Comparison of ENCODE assay signal across 21 cellular contexts in genomic region chr19:46979770-46980105, GRCh38. TPM values are rescaled to one million over a fixed set of nuclear protein-coding genes. Genes with fewer than 3 reads are reported as not detected.
DNase-seq lines count a peak whose midpoint lies in the region; ATAC-seq, FAIRE-seq and TF ChIP-seq lines count a peak whose summit lies in the region.
"Had no signal": no experiment of that assay in that cellular context is flagged by ENCODE, and none has a peak within 500 bp of the region (broad histone marks: within the 10 kb centered on the region; RNA-seq: fewer than 3 reads in every experiment).

No MANE protein-coding gene starts in this region.

- TF ChIP-seq CTCF in natural killer cell (IDR thresholded peaks at IDR 0.05): no peak
- TF ChIP-seq CTCF in endothelial cell (IDR thresholded peaks at IDR 0.05; ENCODE audit: unreplicated experiment): no peak
- TF ChIP-seq CTCF in osteocyte (IDR thresholded peaks at IDR 0.05): no peak
- TF ChIP-seq CTCF in colonic mucosa (IDR thresholded peaks at IDR 0.05): no peak

- peaks cover 47% of the 10 kb centered on the region for H3K79me2 ChIP-seq in Karpas-422 (ENCODE audit: low read length)

- H3K9me3 Mint-ChIP-seq in natural killer cell treated with Interleukin-12 subunit alpha and Interleukin-12 subunit beta and Interleukin-15 and Interleukin-18, amount 100 ng/mL, for 72 hours: no peaks in the 10 kb centered on the region
- H3K9me3 Mint-ChIP-seq in natural killer cell (no peaks in the 10 kb centered on the region), endothelial cell (ENCODE audit: unreplicated experiment) (no peaks in the 10 kb centered on the region), osteocyte (ENCODE audit: unreplicated experiment) (no peaks in the 10 kb centered on the region)
- H3K9me3 Mint-ChIP-seq: T-helper 1 cell treated with Interleukin-12 subunit alpha and Interleukin-12 subunit beta and Interleukin-4 antibody, amounts not matched to agents 30 μg/mL and 1 μg/mL, for 36 hours had no signal

- no peak overlapping the region for H3K4me3 Mint-ChIP-seq in natural killer cell treated with Interleukin-12 subunit alpha and Interleukin-12 subunit beta and Interleukin-15 and Interleukin-18, amount 100 ng/mL, for 72 hours
- no peak overlapping the region for H3K4me3 Mint-ChIP-seq in natural killer cell
- H3K4me3 Mint-ChIP-seq in endothelial cell (ENCODE audit: unreplicated experiment): peak overlapping the region; percentile 6
- H3K4me3 Mint-ChIP-seq in osteocyte (ENCODE audit: unreplicated experiment): no peak overlapping the region
- H3K4me3 Mint-ChIP-seq: activated CD4-positive, alpha-beta T cell treated with anti-CD3 and anti-CD28 coated beads for 36 hours; T-helper 1 cell treated with Interleukin-12 subunit alpha and Interleukin-12 subunit beta and Interleukin-4 antibody, amounts not matched to agents 30 μg/mL and 1 μg/mL, for 36 hours had no signal

- no peak for DNase-seq in natural killer cell treated with Interleukin-12 subunit alpha and Interleukin-12 subunit beta and Interleukin-15 and Interleukin-18, amount 100 ng/mL, for 72 hours (ENCODE audit: low spot score)
- no peak for DNase-seq in natural killer cell
- DNase-seq in endothelial cell (ENCODE audit: low spot score): no peak
- no peak for DNase-seq in osteocyte (ENCODE audit: extremely low spot score, unreplicated experiment)
- DNase-seq in Karpas-422: no peak
- no peak for DNase-seq in colonic mucosa
- DNase-seq in GM19239 (ENCODE audit: insufficient read length, low spot score): no peak
- DNase-seq: activated CD4-positive, alpha-beta T cell treated with anti-CD3 and anti-CD28 coated beads for 36 hours; activated CD8-positive, alpha-beta memory T cell treated with anti-CD3 and anti-CD28 coated beads for 24 hours; activated T-cell treated with anti-CD3 and anti-CD28 coated beads, Interleukin-2, amount 50 U/mL, for 1 hour; adrenal gland; BE2C; cortex of kidney; NCI-H526 had no signal

- no peak for FAIRE-seq in GM19239 (lab: Jason Lieb, UNC)
- FAIRE-seq: RCC 7860 had no signal

- H3K36me3 Mint-ChIP-seq in natural killer cell treated with Interleukin-12 subunit alpha and Interleukin-12 subunit beta and Interleukin-15 and Interleukin-18, amount 100 ng/mL, for 72 hours: no peaks in the 10 kb centered on the region
- H3K36me3 Mint-ChIP-seq in natural killer cell (no peaks in the 10 kb centered on the region), endothelial cell (ENCODE audit: low read depth, unreplicated experiment) (peaks cover 11% of the 10 kb centered on the region), osteocyte (ENCODE audit: unreplicated experiment) (peaks cover 2% of the 10 kb centered on the region)

- H3K4me3 ChIP-seq in Karpas-422 (ENCODE audit: low read length): no peak overlapping the region
- no peak overlapping the region for H3K4me3 ChIP-seq in colonic mucosa
- H3K4me3 ChIP-seq: adrenal gland, HAP-1 had no signal

- ATAC-seq in natural killer cell treated with Interleukin-12 subunit alpha and Interleukin-12 subunit beta and Interleukin-15 and Interleukin-18, amount 100 ng/mL, for 72 hours: no peak
- ATAC-seq in natural killer cell: no peak
- ATAC-seq in HG02763 (IDR thresholded peaks at IDR 0.05; ENCODE audit: unreplicated experiment): no peak
- ATAC-seq: activated CD4-positive, alpha-beta T cell treated with anti-CD3 and anti-CD28 coated beads for 36 hours had no signal

- peak overlapping the region; percentile 57 to 89 for H3K27ac Mint-ChIP-seq in natural killer cell treated with Interleukin-12 subunit alpha and Interleukin-12 subunit beta and Interleukin-15 and Interleukin-18, amount 100 ng/mL, for 72 hours
- H3K27ac Mint-ChIP-seq in natural killer cell (peak overlapping the region in 1 of 2 donors; percentile 75), endothelial cell (ENCODE audit: unreplicated experiment) (no peak overlapping the region), osteocyte (ENCODE audit: unreplicated experiment) (peak overlapping the region; percentile 52)

- H3K27ac ChIP-seq in Karpas-422 (ENCODE audit: low read length) (no peak overlapping the region), colonic mucosa (no peak overlapping the region)
- H3K27ac ChIP-seq: HL-60 had no signal

- H3K27me3 Mint-ChIP-seq in natural killer cell treated with Interleukin-12 subunit alpha and Interleukin-12 subunit beta and Interleukin-15 and Interleukin-18, amount 100 ng/mL, for 72 hours: no peaks in the 10 kb centered on the region
- H3K27me3 Mint-ChIP-seq in natural killer cell (ENCODE audit: low read depth in 2 of 2) (no peaks in the 10 kb centered on the region), endothelial cell (ENCODE audit: unreplicated experiment) (peaks cover 15% of the 10 kb centered on the region), osteocyte (ENCODE audit: unreplicated experiment) (no peaks in the 10 kb centered on the region)
- H3K27me3 Mint-ChIP-seq: activated CD4-positive, alpha-beta T cell treated with anti-CD3 and anti-CD28 coated beads for 36 hours had no signal

- H2AFZ ChIP-seq in Karpas-422 (ENCODE audit: low read length): no peak overlapping the region

- intact Hi-C loops in natural killer cell (cut with micrococcal nuclease) (loop anchor here (5.0 kb wide), 2 partner anchors 42 to 117 kb away; partner anchors contain the start of gene ARHGAP35), colonic mucosa (cut with DNase I) (no loop called here)

- no peak overlapping the region for H3K4me2 ChIP-seq in Karpas-422 (ENCODE audit: low read depth, low read length, poor library complexity, severe bottlenecking)

- H3K4me1 ChIP-seq in Karpas-422 (ENCODE audit: low read length) (no peaks in the 10 kb centered on the region), colonic mucosa (peaks cover 16% of the 10 kb centered on the region)

- H3K36me3 ChIP-seq in Karpas-422 (ENCODE audit: insufficient read depth, low read length) (no peaks in the 10 kb centered on the region), colonic mucosa (no peaks in the 10 kb centered on the region)
- H3K36me3 ChIP-seq: adrenal gland, BE2C, HAP-1 had no signal

- peaks cover 9% of the 10 kb centered on the region; the same call in 1 of the 2 replicates for H4K20me1 ChIP-seq in Karpas-422 (ENCODE audit: insufficient read depth, low read depth, low read length)

- H3K4me1 Mint-ChIP-seq in natural killer cell treated with Interleukin-12 subunit alpha and Interleukin-12 subunit beta and Interleukin-15 and Interleukin-18, amount 100 ng/mL, for 72 hours (ENCODE audit: low read depth in 2 of 2): peaks cover 51 to 52% of the 10 kb centered on the region in 2 donors
- H3K4me1 Mint-ChIP-seq in natural killer cell (peaks cover 55 to 59% of the 10 kb centered on the region in 2 donors), endothelial cell (ENCODE audit: unreplicated experiment) (peaks cover 62% of the 10 kb centered on the region), osteocyte (ENCODE audit: unreplicated experiment) (peaks cover 79% of the 10 kb centered on the region)

- H3K9me2 ChIP-seq in Karpas-422 (replicated peaks; ENCODE audit: insufficient read depth, low read length): no peaks in the 10 kb centered on the region

- H3K9ac ChIP-seq in Karpas-422 (ENCODE audit: low read length): no peak overlapping the region
- H3K9ac ChIP-seq in colonic mucosa (ENCODE audit: low read depth in 2 of 2, low read length in 2 of 2): no peak overlapping the region

- H3K9me3 ChIP-seq in Karpas-422 (ENCODE audit: low read length): no peaks in the 10 kb centered on the region
- H3K9me3 ChIP-seq in colonic mucosa: no peaks in the 10 kb centered on the region
- H3K9me3 ChIP-seq: adrenal gland, BE2C, HAP-1 had no signal

- no peaks in the 10 kb centered on the region for H3K27me3 ChIP-seq in Karpas-422 (ENCODE audit: low read length)
- no peaks in the 10 kb centered on the region for H3K27me3 ChIP-seq in colonic mucosa
- H3K27me3 ChIP-seq: adrenal gland, BE2C had no signal

RNA-seq across cellular contexts. Expression of gene NPAS1, which starts 39.9 kb away (rescaled TPM):
- not detected for total RNA-seq in natural killer cell treated with Interleukin-12 subunit alpha and Interleukin-12 subunit beta and Interleukin-15 and Interleukin-18, amount 100 ng/mL, for 72 hours
- under 1 TPM in 2 of 3 donors, not detected in 1; 0.64 to 0.65 TPM for total RNA-seq in natural killer cell
- 1.0 TPM for total RNA-seq in endothelial cell (ENCODE audit: unreplicated experiment)
- 0.71 and 0.99 TPM in 2 replicates for total RNA-seq in osteocyte
- 4.8 and 5.7 TPM in 2 replicates for total RNA-seq in Karpas-422 (2014; rRNA removed; shearing (Covaris generic); ENCODE audit: low replicate concordance)
- under 1 TPM; 0.35 to 0.64 TPM for total RNA-seq in colonic mucosa
- total RNA-seq: mesenteric fat pad, ureter had no signal
